ENCODE assay signal across 20 cellular contexts in the genomic region with DNA sequence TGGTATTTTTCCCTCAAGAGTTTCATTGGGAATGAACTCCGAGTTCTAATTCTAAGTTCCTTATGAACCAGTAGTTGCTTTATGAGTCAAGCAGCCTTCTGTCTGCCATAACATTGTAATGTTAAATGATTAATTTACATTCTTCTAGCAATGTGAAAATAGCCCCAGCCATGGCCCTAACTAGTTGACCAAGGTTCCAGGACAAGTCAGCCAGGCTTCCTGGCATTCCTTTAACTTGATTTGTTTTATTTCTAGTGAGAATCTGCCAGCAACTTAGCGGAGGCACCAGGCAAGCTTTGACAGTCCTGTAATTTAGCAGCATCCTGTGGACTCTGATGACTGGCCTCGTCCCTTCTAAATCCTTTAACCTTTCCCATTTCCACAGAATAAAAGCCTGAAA.
"Had no signal": no experiment of that assay in that cellular context is flagged by ENCODE, and none has a peak within 500 bp of the region (broad histone marks: within the 10 kb centered on the region; RNA-seq: fewer than 3 reads in every experiment).

No MANE protein-coding gene starts in this region.

- H3K36me3 ChIP-seq: spleen, upper lobe of left lung had no signal

- H3K4me3 Mint-ChIP-seq: activated B cell treated with CpG ODN at 0.5 μM for 24 hours; activated CD8-positive, alpha-beta T cell treated with anti-CD3 and anti-CD28 coated beads, Interleukin-2, amount 10 ng/mL, durations not matched to agents 7 days and 5 days; activated naive CD4-positive, alpha-beta T cell treated with anti-CD3 and anti-CD28 coated beads, Interleukin-2, amount 50 U/mL, for 24 hours; neural crest cell; stimulated activated naive CD8-positive, alpha-beta T cell treated with anti-CD3 and anti-CD28 coated beads, Interleukin-15, amount 100 ng/mL, for 72 hours had no signal

- H3K9me3 Mint-ChIP-seq: activated B cell treated with CpG ODN at 0.5 μM for 24 hours; activated naive CD4-positive, alpha-beta T cell treated with anti-CD3 and anti-CD28 coated beads, Interleukin-2, amount 50 U/mL, for 24 hours had no signal

- DNase-seq: activated B cell treated with CpG ODN at 0.5 μM for 24 hours; activated CD4-positive, alpha-beta T cell treated with anti-CD3 and anti-CD28 coated beads for 48 hours; activated CD8-positive, alpha-beta memory T cell treated with anti-CD3 and anti-CD28 coated beads, Interleukin-2, amount 50 U/mL, for 4 hours; activated CD8-positive, alpha-beta T cell treated with anti-CD3 and anti-CD28 coated beads, Interleukin-2, amount 10 ng/mL, durations not matched to agents 7 days and 5 days; activated effector memory CD4-positive, alpha-beta T cell treated with anti-CD3 and anti-CD28 coated beads, Interleukin-2, amount 50 U/mL, for 16 hours; activated T-cell treated with anti-CD3 and anti-CD28 coated beads, Interleukin-2, amount 50 U/mL, for 48 hours; body of pancreas; caudate nucleus; hippocampal formation; spleen; stimulated activated naive CD8-positive, alpha-beta T cell treated with anti-CD3 and anti-CD28 coated beads, Interleukin-15, amount 100 ng/mL, for 72 hours; T-helper 2 cell; upper lobe of left lung had no signal

- H3K4me1 ChIP-seq: body of pancreas, spleen, upper lobe of left lung had no signal

- H3K36me3 Mint-ChIP-seq: activated naive CD4-positive, alpha-beta T cell treated with anti-CD3 and anti-CD28 coated beads, Interleukin-2, amount 50 U/mL, for 24 hours had no signal

- H3K9me3 ChIP-seq: body of pancreas, upper lobe of left lung had no signal

- FAIRE-seq: colon, islet of Langerhans, TTC549 had no signal

- ATAC-seq: activated CD8-positive, alpha-beta T cell treated with anti-CD3 and anti-CD28 coated beads, Interleukin-2, amount 10 ng/mL, durations not matched to agents 7 days and 5 days; body of pancreas; esophagus mucosa; sciatic nerve; stimulated activated naive CD8-positive, alpha-beta T cell treated with anti-CD3 and anti-CD28 coated beads, Interleukin-15, amount 100 ng/mL, for 72 hours had no signal

- H3K27me3 ChIP-seq: body of pancreas, spleen, upper lobe of left lung had no signal

- H3K4me3 ChIP-seq: body of pancreas, spleen, upper lobe of left lung had no signal

- H3K4me1 Mint-ChIP-seq: activated B cell treated with CpG ODN at 0.5 μM for 24 hours; activated naive CD4-positive, alpha-beta T cell treated with anti-CD3 and anti-CD28 coated beads, Interleukin-2, amount 50 U/mL, for 24 hours; stimulated activated naive CD8-positive, alpha-beta T cell treated with anti-CD3 and anti-CD28 coated beads, Interleukin-15, amount 100 ng/mL, for 72 hours had no signal

- H3K27me3 Mint-ChIP-seq: activated B cell treated with CpG ODN at 0.5 μM for 24 hours; stimulated activated naive CD8-positive, alpha-beta T cell treated with anti-CD3 and anti-CD28 coated beads, Interleukin-15, amount 100 ng/mL, for 72 hours had no signal

- H3K27ac ChIP-seq: body of pancreas, spleen, upper lobe of left lung had no signal

- H3K27ac Mint-ChIP-seq: activated B cell treated with CpG ODN at 0.5 μM for 24 hours; activated CD8-positive, alpha-beta T cell treated with anti-CD3 and anti-CD28 coated beads, Interleukin-2, amount 10 ng/mL, durations not matched to agents 7 days and 5 days; activated naive CD4-positive, alpha-beta T cell treated with anti-CD3 and anti-CD28 coated beads, Interleukin-2, amount 50 U/mL, for 24 hours; stimulated activated naive CD8-positive, alpha-beta T cell treated with anti-CD3 and anti-CD28 coated beads, Interleukin-15, amount 100 ng/mL, for 72 hours had no signal
